In the genomic region with DNA sequence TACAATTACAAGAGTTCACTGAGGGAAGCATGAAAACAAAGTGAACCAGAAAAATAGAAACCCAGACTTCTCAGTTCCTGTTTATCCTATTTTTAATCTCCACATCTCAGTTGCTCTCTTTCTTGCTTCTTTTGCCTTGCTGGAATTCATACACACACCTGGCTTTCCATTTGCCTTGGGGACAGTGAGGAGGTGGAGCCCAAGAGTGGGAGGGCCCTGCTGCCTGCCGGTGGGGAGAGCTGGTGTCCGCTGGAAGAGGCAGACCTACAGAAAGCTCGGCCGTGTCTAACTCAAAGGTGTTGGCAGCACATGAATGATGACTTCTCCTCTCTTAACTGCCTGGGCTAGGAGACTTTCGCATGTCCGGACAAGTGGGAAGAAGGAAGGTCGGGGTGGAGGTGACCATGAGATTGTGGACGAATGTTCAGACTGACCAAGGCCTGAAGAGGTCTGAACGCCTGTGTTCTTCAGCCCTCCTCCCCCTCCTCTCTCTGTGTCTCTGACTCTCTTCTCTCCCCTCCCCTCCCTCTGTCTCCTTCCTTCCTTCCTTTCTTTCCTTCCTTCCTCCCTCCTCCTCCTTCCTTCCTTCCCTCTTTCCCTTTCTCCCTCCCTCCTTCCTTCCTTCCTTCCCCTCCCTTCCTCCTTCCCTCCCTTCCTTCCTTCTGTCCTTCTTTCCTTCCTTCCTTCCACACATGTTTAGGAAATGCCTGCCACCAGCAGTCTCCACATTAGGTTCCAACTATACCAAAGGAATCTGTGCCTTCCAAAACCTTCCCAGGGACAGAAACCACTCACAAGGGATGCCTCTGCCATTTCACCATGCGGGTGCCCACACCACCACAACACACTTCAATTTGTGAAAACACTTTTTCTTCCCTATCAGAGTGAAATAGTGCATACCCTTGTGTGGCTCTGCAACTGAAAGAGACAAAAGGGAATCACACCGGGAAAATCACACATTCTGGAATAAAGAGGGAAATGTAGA, we compare ENCODE assay signal across 1 cellular context.
A peak's percentile ranks its signal among the peaks of the same experiment; 100 is the strongest.
TF ChIP-seq lines count a peak whose summit lies in the region.

No MANE protein-coding gene starts in this region.

TF ChIP-seq in GM12878, 131 proteins besides CTCF, POLR2A, EP300 and RAD21:
- TF ChIP-seq, protein P1, sequence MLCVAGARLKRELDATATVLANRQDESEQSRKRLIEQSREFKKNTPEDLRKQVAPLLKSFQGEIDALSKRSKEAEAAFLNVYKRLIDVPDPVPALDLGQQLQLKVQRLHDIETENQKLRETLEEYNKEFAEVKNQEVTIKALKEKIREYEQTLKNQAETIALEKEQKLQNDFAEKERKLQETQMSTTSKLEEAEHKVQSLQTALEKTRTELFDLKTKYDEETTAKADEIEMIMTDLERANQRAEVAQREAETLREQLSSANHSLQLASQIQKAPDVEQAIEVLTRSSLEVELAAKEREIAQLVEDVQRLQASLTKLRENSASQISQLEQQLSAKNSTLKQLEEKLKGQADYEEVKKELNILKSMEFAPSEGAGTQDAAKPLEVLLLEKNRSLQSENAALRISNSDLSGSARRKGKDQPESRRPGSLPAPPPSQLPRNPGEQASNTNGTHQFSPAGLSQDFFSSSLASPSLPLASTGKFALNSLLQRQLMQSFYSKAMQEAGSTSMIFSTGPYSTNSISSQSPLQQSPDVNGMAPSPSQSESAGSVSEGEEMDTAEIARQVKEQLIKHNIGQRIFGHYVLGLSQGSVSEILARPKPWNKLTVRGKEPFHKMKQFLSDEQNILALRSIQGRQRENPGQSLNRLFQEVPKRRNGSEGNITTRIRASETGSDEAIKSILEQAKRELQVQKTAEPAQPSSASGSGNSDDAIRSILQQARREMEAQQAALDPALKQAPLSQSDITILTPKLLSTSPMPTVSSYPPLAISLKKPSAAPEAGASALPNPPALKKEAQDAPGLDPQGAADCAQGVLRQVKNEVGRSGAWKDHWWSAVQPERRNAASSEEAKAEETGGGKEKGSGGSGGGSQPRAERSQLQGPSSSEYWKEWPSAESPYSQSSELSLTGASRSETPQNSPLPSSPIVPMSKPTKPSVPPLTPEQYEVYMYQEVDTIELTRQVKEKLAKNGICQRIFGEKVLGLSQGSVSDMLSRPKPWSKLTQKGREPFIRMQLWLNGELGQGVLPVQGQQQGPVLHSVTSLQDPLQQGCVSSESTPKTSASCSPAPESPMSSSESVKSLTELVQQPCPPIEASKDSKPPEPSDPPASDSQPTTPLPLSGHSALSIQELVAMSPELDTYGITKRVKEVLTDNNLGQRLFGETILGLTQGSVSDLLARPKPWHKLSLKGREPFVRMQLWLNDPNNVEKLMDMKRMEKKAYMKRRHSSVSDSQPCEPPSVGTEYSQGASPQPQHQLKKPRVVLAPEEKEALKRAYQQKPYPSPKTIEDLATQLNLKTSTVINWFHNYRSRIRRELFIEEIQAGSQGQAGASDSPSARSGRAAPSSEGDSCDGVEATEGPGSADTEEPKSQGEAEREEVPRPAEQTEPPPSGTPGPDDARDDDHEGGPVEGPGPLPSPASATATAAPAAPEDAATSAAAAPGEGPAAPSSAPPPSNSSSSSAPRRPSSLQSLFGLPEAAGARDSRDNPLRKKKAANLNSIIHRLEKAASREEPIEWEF (IDR thresholded peaks at IDR 0.05; ENCODE audit: insufficient replicate concordance, low read depth, low read length) = no peak
- TF ChIP-seq FOXK2 (IDR thresholded peaks at IDR 0.05) (no peak), SMC3 (IDR thresholded peaks at IDR 0.05; ENCODE audit: borderline replicate concordance, low read length) (no peak), NR2C2 (IDR thresholded peaks at IDR 0.05; ENCODE audit: borderline replicate concordance, control insufficient read depth, insufficient read length, low read depth) (no peak), HDAC6 (IDR thresholded peaks at IDR 0.05; ENCODE audit: unreplicated experiment) (no peak), BHLHE40 (IDR thresholded peaks at IDR 0.05; ENCODE audit: borderline replicate concordance in 1 of 2, low read depth in 2 of 2, low read length in 1 of 2) (no peak), SPI1 (IDR thresholded peaks at IDR 0.05; ENCODE audit: borderline replicate concordance, insufficient read depth, low read depth, low read length) (peak; percentile 84), IRF4 (IDR thresholded peaks at IDR 0.05; ENCODE audit: low read depth, low read length) (0 out of 2 replicates have a peak, but pooled peaks have one; percentile 31), IKZF1 (conservative IDR thresholded peaks at IDR 0.05) (0 out of 2 replicates have a peak, but pooled peaks have one; percentile 11), HCFC1 (IDR thresholded peaks at IDR 0.05; ENCODE audit: low read length) (no peak), MEF2A (IDR thresholded peaks at IDR 0.05; ENCODE audit: insufficient read depth, low read depth, low read length) (0 out of 2 replicates have a peak, but pooled peaks have one; percentile 56), PAX5 (IDR thresholded peaks at IDR 0.05; ENCODE audit: borderline replicate concordance, low read depth, low read length) (no peak), MXI1 (IDR thresholded peaks at IDR 0.05; ENCODE audit: low read depth, low read length) (no peak), KLF5 (IDR thresholded peaks at IDR 0.05; ENCODE audit: partially characterized antibody) (no peak), CREB1 (IDR thresholded peaks at IDR 0.05; ENCODE audit: low read depth) (no peak), RAD51 (IDR thresholded peaks at IDR 0.05) (no peak), DPF2 (IDR thresholded peaks at IDR 0.05) (no peak), BMI1 (IDR thresholded peaks at IDR 0.05; ENCODE audit: borderline replicate concordance) (no peak), CHD4 (IDR thresholded peaks at IDR 0.05) (no peak), NFIC (IDR thresholded peaks at IDR 0.05; ENCODE audit: low read depth, low read length) (0 out of 2 replicates have a peak, but pooled peaks have one; percentile 22), EED (IDR thresholded peaks at IDR 0.05; ENCODE audit: low read depth) (no peak), STAT1 (conservative IDR thresholded peaks at IDR 0.05) (no peak), IKZF2 (IDR thresholded peaks at IDR 0.05) (0 out of 4 replicates have a peak, but pooled peaks have one; percentile 23), SMAD1 (IDR thresholded peaks at IDR 0.05; ENCODE audit: low read depth, partially characterized antibody) (no peak), POU2F2 (IDR thresholded peaks at IDR 0.05; ENCODE audit: borderline replicate concordance, low read depth, low read length) (no peak), NFYA (IDR thresholded peaks at IDR 0.05; ENCODE audit: borderline replicate concordance, low read depth, low read length) (no peak), LARP7 (IDR thresholded peaks at IDR 0.05) (no peak)
- TF ChIP-seq, protein P2, sequence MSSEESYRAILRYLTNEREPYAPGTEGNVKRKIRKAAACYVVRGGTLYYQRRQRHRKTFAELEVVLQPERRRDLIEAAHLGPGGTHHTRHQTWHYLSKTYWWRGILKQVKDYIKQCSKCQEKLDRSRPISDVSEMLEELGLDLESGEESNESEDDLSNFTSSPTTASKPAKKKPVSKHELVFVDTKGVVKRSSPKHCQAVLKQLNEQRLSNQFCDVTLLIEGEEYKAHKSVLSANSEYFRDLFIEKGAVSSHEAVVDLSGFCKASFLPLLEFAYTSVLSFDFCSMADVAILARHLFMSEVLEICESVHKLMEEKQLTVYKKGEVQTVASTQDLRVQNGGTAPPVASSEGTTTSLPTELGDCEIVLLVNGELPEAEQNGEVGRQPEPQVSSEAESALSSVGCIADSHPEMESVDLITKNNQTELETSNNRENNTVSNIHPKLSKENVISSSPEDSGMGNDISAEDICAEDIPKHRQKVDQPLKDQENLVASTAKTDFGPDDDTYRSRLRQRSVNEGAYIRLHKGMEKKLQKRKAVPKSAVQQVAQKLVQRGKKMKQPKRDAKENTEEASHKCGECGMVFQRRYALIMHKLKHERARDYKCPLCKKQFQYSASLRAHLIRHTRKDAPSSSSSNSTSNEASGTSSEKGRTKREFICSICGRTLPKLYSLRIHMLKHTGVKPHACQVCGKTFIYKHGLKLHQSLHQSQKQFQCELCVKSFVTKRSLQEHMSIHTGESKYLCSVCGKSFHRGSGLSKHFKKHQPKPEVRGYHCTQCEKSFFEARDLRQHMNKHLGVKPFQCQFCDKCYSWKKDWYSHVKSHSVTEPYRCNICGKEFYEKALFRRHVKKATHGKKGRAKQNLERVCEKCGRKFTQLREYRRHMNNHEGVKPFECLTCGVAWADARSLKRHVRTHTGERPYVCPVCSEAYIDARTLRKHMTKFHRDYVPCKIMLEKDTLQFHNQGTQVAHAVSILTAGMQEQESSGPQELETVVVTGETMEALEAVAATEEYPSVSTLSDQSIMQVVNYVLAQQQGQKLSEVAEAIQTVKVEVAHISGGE (CRISPR knock-in tag; IDR thresholded peaks at IDR 0.05) = no peak
- TF ChIP-seq, protein P3, sequence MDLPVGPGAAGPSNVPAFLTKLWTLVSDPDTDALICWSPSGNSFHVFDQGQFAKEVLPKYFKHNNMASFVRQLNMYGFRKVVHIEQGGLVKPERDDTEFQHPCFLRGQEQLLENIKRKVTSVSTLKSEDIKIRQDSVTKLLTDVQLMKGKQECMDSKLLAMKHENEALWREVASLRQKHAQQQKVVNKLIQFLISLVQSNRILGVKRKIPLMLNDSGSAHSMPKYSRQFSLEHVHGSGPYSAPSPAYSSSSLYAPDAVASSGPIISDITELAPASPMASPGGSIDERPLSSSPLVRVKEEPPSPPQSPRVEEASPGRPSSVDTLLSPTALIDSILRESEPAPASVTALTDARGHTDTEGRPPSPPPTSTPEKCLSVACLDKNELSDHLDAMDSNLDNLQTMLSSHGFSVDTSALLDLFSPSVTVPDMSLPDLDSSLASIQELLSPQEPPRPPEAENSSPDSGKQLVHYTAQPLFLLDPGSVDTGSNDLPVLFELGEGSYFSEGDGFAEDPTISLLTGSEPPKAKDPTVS (IDR thresholded peaks at IDR 0.05; ENCODE audit: low read depth, low read length) = no peak
- TF ChIP-seq, protein P4, sequence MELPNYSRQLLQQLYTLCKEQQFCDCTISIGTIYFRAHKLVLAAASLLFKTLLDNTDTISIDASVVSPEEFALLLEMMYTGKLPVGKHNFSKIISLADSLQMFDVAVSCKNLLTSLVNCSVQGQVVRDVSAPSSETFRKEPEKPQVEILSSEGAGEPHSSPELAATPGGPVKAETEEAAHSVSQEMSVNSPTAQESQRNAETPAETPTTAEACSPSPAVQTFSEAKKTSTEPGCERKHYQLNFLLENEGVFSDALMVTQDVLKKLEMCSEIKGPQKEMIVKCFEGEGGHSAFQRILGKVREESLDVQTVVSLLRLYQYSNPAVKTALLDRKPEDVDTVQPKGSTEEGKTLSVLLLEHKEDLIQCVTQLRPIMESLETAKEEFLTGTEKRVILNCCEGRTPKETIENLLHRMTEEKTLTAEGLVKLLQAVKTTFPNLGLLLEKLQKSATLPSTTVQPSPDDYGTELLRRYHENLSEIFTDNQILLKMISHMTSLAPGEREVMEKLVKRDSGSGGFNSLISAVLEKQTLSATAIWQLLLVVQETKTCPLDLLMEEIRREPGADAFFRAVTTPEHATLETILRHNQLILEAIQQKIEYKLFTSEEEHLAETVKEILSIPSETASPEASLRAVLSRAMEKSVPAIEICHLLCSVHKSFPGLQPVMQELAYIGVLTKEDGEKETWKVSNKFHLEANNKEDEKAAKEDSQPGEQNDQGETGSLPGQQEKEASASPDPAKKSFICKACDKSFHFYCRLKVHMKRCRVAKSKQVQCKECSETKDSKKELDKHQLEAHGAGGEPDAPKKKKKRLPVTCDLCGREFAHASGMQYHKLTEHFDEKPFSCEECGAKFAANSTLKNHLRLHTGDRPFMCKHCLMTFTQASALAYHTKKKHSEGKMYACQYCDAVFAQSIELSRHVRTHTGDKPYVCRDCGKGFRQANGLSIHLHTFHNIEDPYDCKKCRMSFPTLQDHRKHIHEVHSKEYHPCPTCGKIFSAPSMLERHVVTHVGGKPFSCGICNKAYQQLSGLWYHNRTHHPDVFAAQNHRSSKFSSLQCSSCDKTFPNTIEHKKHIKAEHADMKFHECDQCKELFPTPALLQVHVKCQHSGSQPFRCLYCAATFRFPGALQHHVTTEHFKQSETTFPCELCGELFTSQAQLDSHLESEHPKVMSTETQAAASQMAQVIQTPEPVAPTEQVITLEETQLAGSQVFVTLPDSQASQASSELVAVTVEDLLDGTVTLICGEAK (IDR thresholded peaks at IDR 0.05; ENCODE audit: borderline replicate concordance) = no peak
- TF ChIP-seq, protein P5, sequence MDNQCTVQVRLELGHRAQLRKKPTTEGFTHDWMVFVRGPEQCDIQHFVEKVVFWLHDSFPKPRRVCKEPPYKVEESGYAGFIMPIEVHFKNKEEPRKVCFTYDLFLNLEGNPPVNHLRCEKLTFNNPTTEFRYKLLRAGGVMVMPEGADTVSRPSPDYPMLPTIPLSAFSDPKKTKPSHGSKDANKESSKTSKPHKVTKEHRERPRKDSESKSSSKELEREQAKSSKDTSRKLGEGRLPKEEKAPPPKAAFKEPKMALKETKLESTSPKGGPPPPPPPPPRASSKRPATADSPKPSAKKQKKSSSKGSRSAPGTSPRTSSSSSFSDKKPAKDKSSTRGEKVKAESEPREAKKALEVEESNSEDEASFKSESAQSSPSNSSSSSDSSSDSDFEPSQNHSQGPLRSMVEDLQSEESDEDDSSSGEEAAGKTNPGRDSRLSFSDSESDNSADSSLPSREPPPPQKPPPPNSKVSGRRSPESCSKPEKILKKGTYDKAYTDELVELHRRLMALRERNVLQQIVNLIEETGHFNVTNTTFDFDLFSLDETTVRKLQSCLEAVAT (IDR thresholded peaks at IDR 0.05) = no peak
- TF ChIP-seq, protein P6, sequence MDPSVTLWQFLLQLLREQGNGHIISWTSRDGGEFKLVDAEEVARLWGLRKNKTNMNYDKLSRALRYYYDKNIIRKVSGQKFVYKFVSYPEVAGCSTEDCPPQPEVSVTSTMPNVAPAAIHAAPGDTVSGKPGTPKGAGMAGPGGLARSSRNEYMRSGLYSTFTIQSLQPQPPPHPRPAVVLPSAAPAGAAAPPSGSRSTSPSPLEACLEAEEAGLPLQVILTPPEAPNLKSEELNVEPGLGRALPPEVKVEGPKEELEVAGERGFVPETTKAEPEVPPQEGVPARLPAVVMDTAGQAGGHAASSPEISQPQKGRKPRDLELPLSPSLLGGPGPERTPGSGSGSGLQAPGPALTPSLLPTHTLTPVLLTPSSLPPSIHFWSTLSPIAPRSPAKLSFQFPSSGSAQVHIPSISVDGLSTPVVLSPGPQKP (IDR thresholded peaks at IDR 0.05; ENCODE audit: low read depth, low read length) = no peak
- TF ChIP-seq, protein P7, sequence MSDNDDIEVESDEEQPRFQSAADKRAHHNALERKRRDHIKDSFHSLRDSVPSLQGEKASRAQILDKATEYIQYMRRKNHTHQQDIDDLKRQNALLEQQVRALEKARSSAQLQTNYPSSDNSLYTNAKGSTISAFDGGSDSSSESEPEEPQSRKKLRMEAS (IDR thresholded peaks at IDR 0.05; ENCODE audit: low read depth, low read length) = no peak
- TF ChIP-seq, protein P8, sequence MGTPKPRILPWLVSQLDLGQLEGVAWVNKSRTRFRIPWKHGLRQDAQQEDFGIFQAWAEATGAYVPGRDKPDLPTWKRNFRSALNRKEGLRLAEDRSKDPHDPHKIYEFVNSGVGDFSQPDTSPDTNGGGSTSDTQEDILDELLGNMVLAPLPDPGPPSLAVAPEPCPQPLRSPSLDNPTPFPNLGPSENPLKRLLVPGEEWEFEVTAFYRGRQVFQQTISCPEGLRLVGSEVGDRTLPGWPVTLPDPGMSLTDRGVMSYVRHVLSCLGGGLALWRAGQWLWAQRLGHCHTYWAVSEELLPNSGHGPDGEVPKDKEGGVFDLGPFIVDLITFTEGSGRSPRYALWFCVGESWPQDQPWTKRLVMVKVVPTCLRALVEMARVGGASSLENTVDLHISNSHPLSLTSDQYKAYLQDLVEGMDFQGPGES (IDR thresholded peaks at IDR 0.05) = no peak
TF ChIP-seq in GM12878: peak in this region for 6.
